Comparison of ENCODE assay signal across 17 cellular contexts in genomic region chr12:91335724-91336123, GRCh38.
DNase-seq lines count a peak whose midpoint lies in the region; ATAC-seq lines count a peak whose summit lies in the region.
"Had no signal": no experiment of that assay in that cellular context is flagged by ENCODE, and none has a peak within 500 bp of the region (broad histone marks: within the 10 kb centered on the region; RNA-seq: fewer than 3 reads in every experiment).

No MANE protein-coding gene starts in this region.

- H3K4me2 ChIP-seq in mesenchymal stem cell (ENCODE audit: low read length, poor library complexity, severe bottlenecking): no peak overlapping the region

- H3K23ac ChIP-seq in mesenchymal stem cell (ENCODE audit: low read length in 2 of 2): no peak overlapping the region

- no peak overlapping the region for H4K8ac ChIP-seq in mesenchymal stem cell (ENCODE audit: low read length)

- no peak overlapping the region for H3K18ac ChIP-seq in mesenchymal stem cell (ENCODE audit: low read depth in 1 of 2, low read length in 2 of 2)

- H3K27ac ChIP-seq in SJCRH30 (no peak overlapping the region), mesenchymal stem cell (ENCODE audit: low read length, poor library complexity, severe bottlenecking) (no peak overlapping the region)
- H3K27ac ChIP-seq: SJSA1 had no signal

- DNase-seq in DMS 273 (lab: John Stamatoyannopoulos, UW; ENCODE audit: unreplicated experiment) (peak; percentile 60), HCEC 1CT (peak; percentile 50), SJCRH30 (peak; percentile 7 to 30), myocyte (ENCODE audit: low read depth) (peak; percentile 57), NCI-H2081 (lab: John Stamatoyannopoulos, UW) (no peak), mesenchymal stem cell (no peak)
- DNase-seq: ACHN; CD8-positive, alpha-beta T cell; Kasumi-1; NCI-H1417 treated with DMSO at 0.1 percent for 48 hours; NCI-H2029; NCI-H226; NCI-H748 treated with DMSO at 0.1 percent for 48 hours had no signal

- no peak overlapping the region for H2AK5ac ChIP-seq in mesenchymal stem cell (ENCODE audit: low read length, severe bottlenecking)

- no peak overlapping the region for H3K14ac ChIP-seq in mesenchymal stem cell (ENCODE audit: low read length in 2 of 2)

- peaks cover 10% of the 10 kb centered on the region for H3K4me1 ChIP-seq in SJCRH30
- no peaks in the 10 kb centered on the region for H3K4me1 ChIP-seq in mesenchymal stem cell (ENCODE audit: control insufficient read depth, insufficient read depth, low read depth, low read length)
- H3K4me1 ChIP-seq: SJSA1 had no signal

- H2BK120ac ChIP-seq in mesenchymal stem cell (ENCODE audit: low read depth, low read length): no peak overlapping the region

- no peaks in the 10 kb centered on the region for H3K27me3 ChIP-seq in SJCRH30
- no peaks in the 10 kb centered on the region for H3K27me3 ChIP-seq in mesenchymal stem cell (ENCODE audit: control insufficient read depth in 1 of 2, insufficient read depth in 1 of 2, low read length in 2 of 2)
- H3K27me3 ChIP-seq: SJSA1 had no signal

- H2BK15ac ChIP-seq in mesenchymal stem cell (ENCODE audit: low read depth, poor library complexity, severe bottlenecking): no peak overlapping the region

- H3K4me3 ChIP-seq in SJCRH30 (no peak overlapping the region), mesenchymal stem cell (ENCODE audit: insufficient read depth in 1 of 2, low read depth in 1 of 2, low read length in 2 of 2) (no peak overlapping the region)
- H3K4me3 ChIP-seq: SJSA1 had no signal

- no peaks in the 10 kb centered on the region for H3K36me3 ChIP-seq in SJCRH30
- H3K36me3 ChIP-seq in mesenchymal stem cell (ENCODE audit: control insufficient read depth in 1 of 2, insufficient read depth in 2 of 2, low read depth in 1 of 2, low read length in 2 of 2): no peaks in the 10 kb centered on the region
- H3K36me3 ChIP-seq: SJSA1 had no signal

- H2BK5ac ChIP-seq in mesenchymal stem cell (ENCODE audit: low read depth, low read length, poor library complexity, severe bottlenecking): no peak overlapping the region

- WGBS in mesenchymal stem cell: 97% methylated on average over 1 of the region's 1 CpG

- H3K4ac ChIP-seq in mesenchymal stem cell (ENCODE audit: low read depth in 1 of 2, low read length in 2 of 2): no peak overlapping the region

- no peak overlapping the region for H4K91ac ChIP-seq in mesenchymal stem cell (ENCODE audit: low read length)

- H2AFZ ChIP-seq in mesenchymal stem cell (ENCODE audit: low read depth, low read length): no peak overlapping the region

- H3K79me1 ChIP-seq in mesenchymal stem cell (replicated peaks; ENCODE audit: low read length, poor library complexity, severe bottlenecking): no peaks in the 10 kb centered on the region

- no peak overlapping the region for H2BK12ac ChIP-seq in mesenchymal stem cell (ENCODE audit: low read length in 2 of 2)

- H3K9me3 ChIP-seq in SJCRH30 (replicated peaks): no peaks in the 10 kb centered on the region
- H3K9me3 ChIP-seq in mesenchymal stem cell (ENCODE audit: control insufficient read depth, low read length): no peaks in the 10 kb centered on the region
- H3K9me3 ChIP-seq: SJSA1 had no signal

- H3K9ac ChIP-seq in mesenchymal stem cell (ENCODE audit: low read length): no peak overlapping the region

- ATAC-seq in GM19328 (IDR thresholded peaks at IDR 0.05; ENCODE audit: unreplicated experiment) (no peak), GM18520 (IDR thresholded peaks at IDR 0.05; ENCODE audit: unreplicated experiment) (no peak)
- ATAC-seq: CD8-positive, alpha-beta T cell; HCT116 had no signal

Comparison
In these comparisons a context has a peak if more than half of its experiments do, and no peak if none do; other contexts are left out.
1. DNase-seq: peak in DMS 273 (single experiment), HCEC 1CT (single experiment), SJCRH30 (2 of 2) and myocyte (single experiment); none in NCI-H2081 (0 of 2) and mesenchymal stem cell (single experiment).